In genomic region chr12:12365931-12366431, GRCh38 we compare ENCODE assay signal across 11 cellular contexts. TPM values are rescaled to one million over a fixed set of nuclear protein-coding genes. Genes with fewer than 3 reads are reported as not detected.
A peak's percentile ranks its signal among the peaks of the same experiment; 100 is the strongest.
DNase-seq lines count a peak whose midpoint lies in the region; ATAC-seq and TF ChIP-seq lines count a peak whose summit lies in the region.
"Had no signal": no experiment of that assay in that cellular context is flagged by ENCODE, and none has a peak within 500 bp of the region (broad histone marks: within the 10 kb centered on the region; RNA-seq: fewer than 3 reads in every experiment).

No MANE protein-coding gene starts in this region.

- CTCF ChIA-PET in CD8-positive, alpha-beta T cell (lab: Charles Lee) = interaction anchor here (1.0 kb wide), 1 partner anchor 11 kb away, joined by 3 read pairs; no protein-coding TSS in a partner anchor
- CTCF ChIA-PET in naive thymus-derived CD4-positive, alpha-beta T cell (lab: Charles Lee) = interaction anchor here (2.1 to 2.3 kb wide), 2 partner anchors 9 kb away, joined by 8 to 10 read pairs; partner anchors contain the start of gene BORCS5

- H3K9me3 ChIP-seq in CD8-positive, alpha-beta T cell (ENCODE audit: low read length) = no peaks in the 10 kb centered on the region
- H3K9me3 ChIP-seq in naive thymus-derived CD4-positive, alpha-beta T cell (ENCODE audit: control insufficient read depth in 2 of 3, low read length in 3 of 3) = no peaks in the 10 kb centered on the region
- H3K9me3 ChIP-seq: stomach had no signal

- H3K27me3 ChIP-seq in CD8-positive, alpha-beta T cell (ENCODE audit: insufficient read depth, low read length) = no peaks in the 10 kb centered on the region
- H3K27me3 ChIP-seq in naive thymus-derived CD4-positive, alpha-beta T cell (ENCODE audit: control insufficient read depth in 2 of 2, insufficient read depth in 2 of 2, low read length in 2 of 2) = no peaks in the 10 kb centered on the region
- H3K27me3 ChIP-seq: stomach had no signal

- no peak overlapping the region for H3K4me3 Mint-ChIP-seq in CD8-positive, alpha-beta T cell
- H3K4me3 Mint-ChIP-seq in brain = peak overlapping the region in 4 of 5 experiments; percentile 27 to 65 (median 57)
- H3K4me3 Mint-ChIP-seq in naive thymus-derived CD4-positive, alpha-beta T cell = no peak overlapping the region
- H3K4me3 Mint-ChIP-seq: naive B cell had no signal

- POLR2A ChIA-PET in CD8-positive, alpha-beta T cell (lab: Charles Lee) = no interaction called here
- POLR2A ChIA-PET in naive thymus-derived CD4-positive, alpha-beta T cell (lab: Charles Lee) = interaction anchor here (0.6 to 1.8 kb wide), 4 partner anchors 8 to 121 kb away, joined by 3 to 22 read pairs (median 3); partner anchors contain the start of gene BORCS5

- no peak for TF ChIP-seq CTCF in CD8-positive, alpha-beta T cell (IDR thresholded peaks at IDR 0.05)
- TF ChIP-seq CTCF in brain (conservative IDR thresholded peaks at IDR 0.05) = no peak

- peaks cover 47% of the 10 kb centered on the region for H3K4me1 Mint-ChIP-seq in CD8-positive, alpha-beta T cell (ENCODE audit: low read depth)
- H3K4me1 Mint-ChIP-seq in brain = peaks cover 48% of the 10 kb centered on the region
- H3K4me1 Mint-ChIP-seq in naive thymus-derived CD4-positive, alpha-beta T cell = peaks cover 34 to 65% (median 57%) of the 10 kb centered on the region in 7 donors

- no peak for DNase-seq in CD8-positive, alpha-beta T cell
- peak in 2 of 3 experiments; percentile 64 to 89 for DNase-seq in NCI-H1417 (lab: John Stamatoyannopoulos, UW)
- DNase-seq in naive thymus-derived CD4-positive, alpha-beta T cell = no peak
- no peak for DNase-seq in DMS79 treated with DMSO at 0.1 percent for 48 hours (lab: John Stamatoyannopoulos, UW)
- DNase-seq in cerebellar cortex (ENCODE audit: low spot score) = no peak
- no peak for DNase-seq in RKO (ENCODE audit: low spot score)
- DNase-seq: effector CD4-positive, alpha-beta T cell; naive B cell; stomach had no signal

- peaks cover 46% of the 10 kb centered on the region for H3K36me3 Mint-ChIP-seq in CD8-positive, alpha-beta T cell
- H3K36me3 Mint-ChIP-seq in brain = peaks cover 40% of the 10 kb centered on the region
- peaks cover 6 to 41% (median 36%) of the 10 kb centered on the region in 5 donors for H3K36me3 Mint-ChIP-seq in naive thymus-derived CD4-positive, alpha-beta T cell

- no peak overlapping the region for H3K27ac ChIP-seq in CD8-positive, alpha-beta T cell (ENCODE audit: low read depth, low read length)
- no peak overlapping the region for H3K27ac ChIP-seq in naive thymus-derived CD4-positive, alpha-beta T cell (ENCODE audit: low read depth, low read length)

- peak; percentile 40 for ATAC-seq in CD8-positive, alpha-beta T cell
- ATAC-seq in naive thymus-derived CD4-positive, alpha-beta T cell = no peak
- no peak for ATAC-seq in GM21367 (IDR thresholded peaks at IDR 0.05; ENCODE audit: unreplicated experiment)

- peak overlapping the region; percentile 30 for H3K27ac Mint-ChIP-seq in CD8-positive, alpha-beta T cell
- peak overlapping the region; percentile 57 to 97 (median 83) for H3K27ac Mint-ChIP-seq in brain
- H3K27ac Mint-ChIP-seq in naive thymus-derived CD4-positive, alpha-beta T cell = peak overlapping the region in 5 of 9 donors; percentile 16 to 32 (median 23)

- no peak overlapping the region for H3K4me3 ChIP-seq in CD8-positive, alpha-beta T cell (ENCODE audit: low read depth, low read length)
- no peak overlapping the region for H3K4me3 ChIP-seq in naive thymus-derived CD4-positive, alpha-beta T cell (ENCODE audit: low read length)
- H3K4me3 ChIP-seq: stomach had no signal

- H3K36me3 ChIP-seq in CD8-positive, alpha-beta T cell (ENCODE audit: insufficient read depth, low read length) = no peaks in the 10 kb centered on the region
- peaks cover 0 to 5% (median 0%) of the 10 kb centered on the region in 3 experiments for H3K36me3 ChIP-seq in naive thymus-derived CD4-positive, alpha-beta T cell (ENCODE audit: control insufficient read depth in 2 of 3, insufficient read depth in 3 of 3, low read length in 3 of 3)

- H3K27me3 Mint-ChIP-seq in CD8-positive, alpha-beta T cell (ENCODE audit: low read depth) = no peaks in the 10 kb centered on the region
- no peaks in the 10 kb centered on the region for H3K27me3 Mint-ChIP-seq in brain
- H3K27me3 Mint-ChIP-seq in naive thymus-derived CD4-positive, alpha-beta T cell = no peaks in the 10 kb centered on the region
- H3K27me3 Mint-ChIP-seq: naive B cell had no signal

- no peaks in the 10 kb centered on the region for H3K9me3 Mint-ChIP-seq in CD8-positive, alpha-beta T cell
- H3K9me3 Mint-ChIP-seq in brain = no peaks in the 10 kb centered on the region
- no peaks in the 10 kb centered on the region for H3K9me3 Mint-ChIP-seq in naive thymus-derived CD4-positive, alpha-beta T cell
- H3K9me3 Mint-ChIP-seq: naive B cell had no signal

- peaks cover 12% of the 10 kb centered on the region for H3K4me1 ChIP-seq in CD8-positive, alpha-beta T cell (ENCODE audit: insufficient read depth, low read length)
- H3K4me1 ChIP-seq in naive thymus-derived CD4-positive, alpha-beta T cell (ENCODE audit: control insufficient read depth in 2 of 2, insufficient read depth in 2 of 2, low read length in 2 of 2) = peaks cover 0 to 17% of the 10 kb centered on the region in 2 donors

- intact Hi-C loops in CD8-positive, alpha-beta T cell (cut with DNase I, micrococcal nuclease) = loop anchor here in 1 of 2 experiments (10.0 kb wide), 1 partner anchor 1371 kb away; the partner anchor contains the start of gene TAS2R20
- intact Hi-C loops in naive thymus-derived CD4-positive, alpha-beta T cell (cut with micrococcal nuclease) = no loop called here

RNA-seq across cellular contexts. Expression of gene BORCS5, which starts 9.1 kb away (rescaled TPM):
- total RNA-seq in CD8-positive, alpha-beta T cell = 10 to 100 TPM; 33.8 to 38.8 TPM
- 29.7 TPM for polyA plus RNA-seq in brain (ENCODE audit: insufficient read depth, low read depth, low replicate concordance)
- total RNA-seq in naive thymus-derived CD4-positive, alpha-beta T cell = 10 to 100 TPM; 15.3 to 28.2 (median 22.1) TPM
- 10 to 100 TPM in 1 of 2 donors, 1 to 10 TPM in 1; 8.4 to 15.6 TPM for polyA plus RNA-seq in naive thymus-derived CD4-positive, alpha-beta T cell

RNA-seq across cellular contexts. Expression of gene MANSC1, which starts 15.9 kb away (rescaled TPM):
- total RNA-seq in CD8-positive, alpha-beta T cell = not detected
- polyA plus RNA-seq in brain (ENCODE audit: insufficient read depth, low read depth, low replicate concordance) = 26.8 TPM
- 1 to 10 TPM in 1 of 5 experiments, under 1 TPM in 4; 0.60 to 1.3 (median 0.94) TPM for total RNA-seq in naive thymus-derived CD4-positive, alpha-beta T cell
- 1 to 10 TPM; 4.2 TPM for polyA plus RNA-seq in naive thymus-derived CD4-positive, alpha-beta T cell

Comparison
In these comparisons a context has a peak if more than half of its experiments do, and no peak if none do; other contexts are left out.
1. DNase-seq: peak in NCI-H1417 (2 of 3); none in CD8-positive, alpha-beta T cell (0 of 7), naive thymus-derived CD4-positive, alpha-beta T cell (0 of 9), DMS79 treated with DMSO at 0.1 percent for 48 hours (single experiment), cerebellar cortex (single experiment) and RKO (single experiment).
2. H3K27ac Mint-ChIP-seq: peak in every context shown above with its lines; median percentile 83 in brain; 30 in CD8-positive, alpha-beta T cell; 23 in naive thymus-derived CD4-positive, alpha-beta T cell.
3. H3K4me3 Mint-ChIP-seq: peak in brain (4 of 5); none in CD8-positive, alpha-beta T cell (single experiment) and naive thymus-derived CD4-positive, alpha-beta T cell (0 of 10).